ENCODE assay signal across 19 cellular contexts in genomic region chr9:107438211-107439030, GRCh38. TPM values are rescaled to one million over a fixed set of nuclear protein-coding genes. Genes with fewer than 3 reads are reported as not detected.
DNase-seq lines count a peak whose midpoint lies in the region; ATAC-seq lines count a peak whose summit lies in the region.
"Had no signal": no experiment of that assay in that cellular context is flagged by ENCODE, and none has a peak within 500 bp of the region (broad histone marks: within the 10 kb centered on the region; RNA-seq: fewer than 3 reads in every experiment).

No MANE protein-coding gene starts in this region.

- no peak overlapping the region for H3K9ac ChIP-seq in HUES48 (ENCODE audit: low read depth, low read length)
- H3K9ac ChIP-seq: SK-N-SH had no signal

- no peak for ATAC-seq in HG03196 (IDR thresholded peaks at IDR 0.05; ENCODE audit: unreplicated experiment)
- ATAC-seq in HG03457 (IDR thresholded peaks at IDR 0.05; ENCODE audit: unreplicated experiment) = no peak
- no peak for ATAC-seq in HG02623 (IDR thresholded peaks at IDR 0.05; ENCODE audit: unreplicated experiment)

- H3K36me3 ChIP-seq in HUES48 (ENCODE audit: control insufficient read depth, insufficient read depth, low read length) = no peaks in the 10 kb centered on the region
- H3K36me3 ChIP-seq: esophagus muscularis mucosa had no signal

- peak overlapping the region; percentile 90 for H3K27ac ChIP-seq in HUES48 (ENCODE audit: low read depth, low read length)
- H3K27ac ChIP-seq: esophagus muscularis mucosa had no signal

- H3K4me3 ChIP-seq in HUES48 (ENCODE audit: low read depth, low read length) = peak overlapping the region; percentile 2; the same call in 1 of the 2 replicates
- H3K4me3 ChIP-seq: esophagus muscularis mucosa had no signal

- peaks cover 15% of the 10 kb centered on the region for H3K4me1 ChIP-seq in HUES48 (ENCODE audit: control insufficient read depth, insufficient read depth, low read length)
- H3K4me1 ChIP-seq: esophagus muscularis mucosa had no signal

- DNase-seq in Daoy (ENCODE audit: low read depth) = peak; percentile 14
- DNase-seq in SW480 (ENCODE audit: low spot score) = peak; percentile 13
- DNase-seq in iris pigment epithelial cell (ENCODE audit: low read depth) = peak; percentile 29
- no peak for DNase-seq in NCI-H1436 (lab: John Stamatoyannopoulos, UW)
- DNase-seq: activated naive CD4-positive, alpha-beta T cell treated with Interleukin-2 at 50 U/mL for 16 hours; C1 segment of cervical spinal cord; cortex of kidney; GDM1; hippocampal formation; NCI-H187; right cardiac atrium; SK-N-SH; stimulated activated CD8-positive, alpha-beta memory T cell treated with anti-CD3 and anti-CD28 coated beads, Interleukin-4, amount 100 ng/mL, for 48 hours had no signal

- no peaks in the 10 kb centered on the region for H3K9me3 ChIP-seq in HUES48 (ENCODE audit: control insufficient read depth, insufficient read depth, low read length)
- H3K9me3 ChIP-seq: esophagus muscularis mucosa, SK-N-SH had no signal

- H3K27me3 ChIP-seq in HUES48 (ENCODE audit: control insufficient read depth, insufficient read depth, low read length) = no peaks in the 10 kb centered on the region
- H3K27me3 ChIP-seq: esophagus muscularis mucosa had no signal

RNA-seq across cellular contexts. Expression of gene KLF4, which starts 51.1 kb away (rescaled TPM):
- total RNA-seq in Daoy (2014; rRNA removed; shearing (Covaris generic)) = 5.7 and 6.5 TPM in 2 replicates
- total RNA-seq: neural crest cell had no signal
